ENCODE assay signal across 1 cellular context in the genomic region with DNA sequence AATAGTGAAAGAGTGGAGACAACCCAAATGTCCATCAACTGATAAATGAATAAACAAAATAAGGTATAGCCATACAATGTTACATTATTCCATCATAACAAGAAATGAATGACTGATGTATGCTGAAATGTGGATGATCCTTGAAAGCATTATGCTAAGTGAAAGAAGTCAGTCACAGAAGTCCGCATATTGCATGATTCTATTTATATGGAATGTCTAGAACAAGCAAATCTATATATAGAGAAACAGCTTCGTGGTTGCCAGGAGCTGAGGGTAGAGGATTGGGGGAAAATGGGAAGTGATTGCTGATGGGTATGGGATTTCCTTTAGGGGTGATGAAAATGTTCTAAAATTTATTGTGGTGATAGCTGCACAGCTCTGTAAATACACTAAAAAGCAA.
TF ChIP-seq lines count a peak whose summit lies in the region.

No MANE protein-coding gene starts in this region.

TF ChIP-seq in SK-N-SH, 30 proteins besides CTCF, POLR2A, EP300 and RAD21 (continued from another document):
- TF ChIP-seq, protein P1, sequence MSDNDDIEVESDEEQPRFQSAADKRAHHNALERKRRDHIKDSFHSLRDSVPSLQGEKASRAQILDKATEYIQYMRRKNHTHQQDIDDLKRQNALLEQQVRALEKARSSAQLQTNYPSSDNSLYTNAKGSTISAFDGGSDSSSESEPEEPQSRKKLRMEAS (IDR thresholded peaks at IDR 0.05; ENCODE audit: low read depth), result no peak
- TF ChIP-seq RXRA (IDR thresholded peaks at IDR 0.05; ENCODE audit: borderline replicate concordance, low read depth), result no peak
TF ChIP-seq in SK-N-SH: peak in this region for 1.
